Comparison of ENCODE assay signal across 1 cellular context in the genomic region with DNA sequence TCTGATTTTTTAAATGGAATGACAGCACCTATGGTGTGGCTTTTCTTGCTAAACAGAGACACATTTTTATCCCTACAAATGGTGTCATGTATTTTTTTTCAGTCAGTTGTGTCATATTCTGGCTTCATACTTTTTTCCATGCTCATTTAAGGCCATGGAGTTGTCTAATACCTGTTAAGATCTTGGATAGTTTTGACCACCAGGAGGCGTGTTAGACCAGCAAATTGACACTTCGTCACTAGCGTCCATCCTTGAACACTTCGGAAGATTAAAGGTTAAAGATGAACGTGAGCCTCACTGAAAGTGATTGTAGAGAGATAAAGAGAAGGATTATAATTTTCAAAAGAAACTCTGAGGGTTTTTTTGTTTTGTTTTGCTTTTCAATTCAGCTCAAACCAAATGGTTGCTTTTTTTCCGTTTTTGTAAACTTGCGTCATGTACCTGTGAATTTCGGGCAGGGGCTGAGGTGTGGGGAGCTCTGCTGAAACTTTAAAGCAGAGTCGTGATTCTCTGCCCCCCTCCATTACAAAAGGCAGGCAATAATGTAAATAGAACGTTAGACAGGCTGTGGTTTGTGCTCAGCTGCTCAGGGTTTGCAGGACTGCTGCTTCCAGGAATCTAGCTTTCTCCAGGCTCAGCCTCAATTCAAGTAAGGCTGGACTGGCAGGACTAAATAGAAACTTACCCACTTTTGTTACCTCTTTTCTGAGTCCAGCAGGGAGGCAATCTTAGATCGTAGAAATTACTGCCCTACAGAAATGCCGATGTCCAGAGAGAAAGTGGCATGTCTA.
TF ChIP-seq lines count a peak whose summit lies in the region.

No MANE protein-coding gene starts in this region.

TF ChIP-seq in H1, 55 proteins besides CTCF, POLR2A, EP300 and RAD21 (continued from another document):
- TF ChIP-seq RNF2 (IDR thresholded peaks at IDR 0.05; ENCODE audit: borderline replicate concordance, low read depth, low read length, missing control alignments, poor library complexity, severe bottlenecking): no peak
- TF ChIP-seq SUZ12 (IDR thresholded peaks at IDR 0.05; ENCODE audit: low read length): no peak
- no peak for TF ChIP-seq MAFK (IDR thresholded peaks at IDR 0.05; ENCODE audit: low read depth, low read length)
- no peak for TF ChIP-seq RBBP5 (IDR thresholded peaks at IDR 0.05; ENCODE audit: borderline replicate concordance, low read depth, low read length)
- TF ChIP-seq CHD2 (IDR thresholded peaks at IDR 0.05; ENCODE audit: low read length): no peak
- TF ChIP-seq EGR1 (IDR thresholded peaks at IDR 0.05; ENCODE audit: borderline replicate concordance, low read depth, low read length): no peak
- no peak for TF ChIP-seq ZNF274 (IDR thresholded peaks at IDR 0.05; ENCODE audit: borderline replicate concordance, extremely low read depth, low read length)
- no peak for TF ChIP-seq RFX5 (IDR thresholded peaks at IDR 0.05; ENCODE audit: borderline replicate concordance, low read depth, low read length)
